14 cellular contexts compared by ENCODE assay signal in genomic region chr3:170321326-170322034, GRCh38. TPM values are rescaled to one million over a fixed set of nuclear protein-coding genes. Genes with fewer than 3 reads are reported as not detected.
DNase-seq lines count a peak whose midpoint lies in the region; ATAC-seq and TF ChIP-seq lines count a peak whose summit lies in the region.
"Had no signal": no experiment of that assay in that cellular context is flagged by ENCODE, and none has a peak within 500 bp of the region (broad histone marks: within the 10 kb centered on the region; RNA-seq: fewer than 3 reads in every experiment).

No MANE protein-coding gene starts in this region.

- H3K9me3 Mint-ChIP-seq in GM23338: peaks cover 20% of the 10 kb centered on the region
- H3K9me3 Mint-ChIP-seq: activated CD4-positive, alpha-beta memory T cell treated with anti-CD3 and anti-CD28 coated beads for 36 hours; naive thymus-derived CD4-positive, alpha-beta T cell had no signal

- H3K79me2 ChIP-seq in GM23338 (replicated peaks; ENCODE audit: insufficient read depth): no peaks in the 10 kb centered on the region
- H3K79me2 ChIP-seq in PC-9 (ENCODE audit: low read depth): no peaks in the 10 kb centered on the region
- H3K79me2 ChIP-seq in hepatocyte: no peaks in the 10 kb centered on the region

- no peak for ATAC-seq in GM23338
- ATAC-seq in GM21390 (IDR thresholded peaks at IDR 0.05; ENCODE audit: unreplicated experiment): no peak
- ATAC-seq: naive thymus-derived CD4-positive, alpha-beta T cell had no signal

- H3F3A ChIP-seq in GM23338 (replicated peaks; ENCODE audit: low read depth): no peaks in the 10 kb centered on the region; the same call in 1 of the 2 replicates
- H3F3A ChIP-seq in PC-9 (ENCODE audit: insufficient read depth, low read depth): peaks cover 21% of the 10 kb centered on the region; the same call in 1 of the 2 replicates

- H4K8ac ChIP-seq in neuronal stem cell (ENCODE audit: low read depth, low read length): no peak overlapping the region

- WGBS in hepatocyte (ENCODE audit: low lambda C conversion rate, missing lambda C conversion rate): 88% methylated on average over 11 of the region's 11 CpGs
- WGBS in neuronal stem cell (ENCODE audit: extremely low coverage in 2 of 2, insufficient read length in 2 of 2, insufficient replicate concordance in 1 of 2), 2 donors: no CpG with 5 or more reads among the region's 11 CpGs

- TSS peak; percentile 50 for BruUV-seq in PC-9 (replicated peaks; lab: Mats Ljungman, UMichigan)

- POLR2A ChIA-PET in PC-9 (lab: Charles Lee; ENCODE audit: unreplicated experiment): interaction anchor here (0.5 to 2.5 kb wide), 8 partner anchors 9 to 496 kb away, joined by 3 to 38 read pairs (median 7); partner anchors contain the start of gene SKIL

- no peaks in the 10 kb centered on the region for H4K20me1 ChIP-seq in GM23338 (replicated peaks; ENCODE audit: insufficient read depth)
- no peaks in the 10 kb centered on the region for H4K20me1 ChIP-seq in PC-9 (ENCODE audit: insufficient read depth)
- H4K20me1 ChIP-seq in hepatocyte (ENCODE audit: insufficient read depth, poor library complexity, severe bottlenecking): no peaks in the 10 kb centered on the region

- H3K4me1 ChIP-seq in GM23338 (ENCODE audit: insufficient read depth) (peaks cover 50% of the 10 kb centered on the region), PC-9 (replicated peaks; ENCODE audit: insufficient read depth) (peaks cover 35% of the 10 kb centered on the region), hepatocyte (ENCODE audit: insufficient read depth) (peaks cover 5% of the 10 kb centered on the region), neuronal stem cell (ENCODE audit: control insufficient read depth in 2 of 2, insufficient read depth in 1 of 2, low read depth in 1 of 2, low read length in 2 of 2) (peaks cover 0 to 23% of the 10 kb centered on the region in 2 donors)

- no peak overlapping the region for H3K14ac ChIP-seq in neuronal stem cell (ENCODE audit: low read length)

- H3K27me3 ChIP-seq in GM23338 (ENCODE audit: insufficient read depth): peaks cover 5% of the 10 kb centered on the region; the same call in 1 of the 2 replicates
- H3K27me3 ChIP-seq in PC-9 (ENCODE audit: insufficient read depth, low read depth): no peaks in the 10 kb centered on the region
- H3K27me3 ChIP-seq in hepatocyte: no peaks in the 10 kb centered on the region
- no peaks in the 10 kb centered on the region for H3K27me3 ChIP-seq in WERI-Rb-1 (ENCODE audit: insufficient read depth, low read depth, severe bottlenecking)
- H3K27me3 ChIP-seq in neuronal stem cell (ENCODE audit: control insufficient read depth in 3 of 3, insufficient read depth in 3 of 3, low read depth in 1 of 3, low read length in 3 of 3): no peaks in the 10 kb centered on the region

- H3K23ac ChIP-seq in neuronal stem cell (ENCODE audit: low read depth, low read length, poor library complexity): no peak overlapping the region

- no peak overlapping the region for H3K27ac Mint-ChIP-seq in GM23338
- H3K27ac Mint-ChIP-seq: activated CD4-positive, alpha-beta memory T cell treated with anti-CD3 and anti-CD28 coated beads for 36 hours had no signal

- peaks cover 15% of the 10 kb centered on the region for H3K36me3 Mint-ChIP-seq in GM23338 (ENCODE audit: low read depth)
- H3K36me3 Mint-ChIP-seq: activated CD4-positive, alpha-beta memory T cell treated with anti-CD3 and anti-CD28 coated beads for 36 hours; CD4-positive, CD25-positive, alpha-beta regulatory T cell; naive thymus-derived CD4-positive, alpha-beta T cell had no signal

- H3K9me2 ChIP-seq in GM23338 (ENCODE audit: insufficient read depth) (no peaks in the 10 kb centered on the region), PC-9 (ENCODE audit: insufficient read depth) (no peaks in the 10 kb centered on the region), hepatocyte (replicated peaks; ENCODE audit: insufficient read depth) (no peaks in the 10 kb centered on the region)

- no peak overlapping the region; the same call in 2 of the 3 replicates for H3K4me3 Mint-ChIP-seq in GM23338
- H3K4me3 Mint-ChIP-seq: activated CD4-positive, alpha-beta memory T cell treated with anti-CD3 and anti-CD28 coated beads for 36 hours; CD4-positive, CD25-positive, alpha-beta regulatory T cell; naive thymus-derived CD4-positive, alpha-beta T cell had no signal

- H3K27ac ChIP-seq in GM23338 (ENCODE audit: low read depth) (no peak overlapping the region), PC-9 (peak overlapping the region; percentile 52), hepatocyte (peak overlapping the region; percentile 62), WERI-Rb-1 (no peak overlapping the region), neuronal stem cell (replicated peaks; ENCODE audit: low read length) (no peak overlapping the region)

- H2AFZ ChIP-seq in GM23338: no peak overlapping the region
- H2AFZ ChIP-seq in PC-9: no peak overlapping the region; the same call in 1 of the 2 replicates
- no peak overlapping the region for H2AFZ ChIP-seq in hepatocyte
- H2AFZ ChIP-seq in neuronal stem cell (ENCODE audit: low read length): no peak overlapping the region

- DNase-seq in AG08395 (ENCODE audit: low spot score) (peak; percentile 21), GM23338 (ENCODE audit: low spot score) (no peak), PC-9 (peak; percentile 63 to 84), hepatocyte (ENCODE audit: low spot score) (no peak), WERI-Rb-1 (no peak), neuronal stem cell (ENCODE audit: low spot score) (no peak), middle frontal gyrus (ENCODE audit: extremely low spot score, low spot score) (no peak)
- DNase-seq: activated CD4-positive, alpha-beta memory T cell treated with anti-CD3 and anti-CD28 coated beads for 36 hours; CD4-positive, CD25-positive, alpha-beta regulatory T cell; GDM1; H7; naive thymus-derived CD4-positive, alpha-beta T cell; T1000 had no signal

- H2BK12ac ChIP-seq in neuronal stem cell (ENCODE audit: low read length): no peak overlapping the region

- H4K91ac ChIP-seq in neuronal stem cell (ENCODE audit: low read depth, low read length, poor library complexity): no peak overlapping the region

- H3K4me2 ChIP-seq in GM23338 (peak overlapping the region; percentile 8; the same call in 1 of the 2 replicates), PC-9 (peak overlapping the region; percentile 57), hepatocyte (no peak overlapping the region), neuronal stem cell (ENCODE audit: insufficient read depth, low read length, poor library complexity, severe bottlenecking) (no peak overlapping the region)

- CTCF ChIA-PET in PC-9 (lab: Charles Lee): interaction anchor here (0.6 to 1.1 kb wide), 3 partner anchors 15 to 92 kb away, joined by 3 to 10 read pairs (median 5); no protein-coding TSS in a partner anchor

- no peak overlapping the region for H3K9ac ChIP-seq in neuronal stem cell (ENCODE audit: low read depth, low read length, poor library complexity)

- H3K4me1 Mint-ChIP-seq in GM23338: peaks cover 48% of the 10 kb centered on the region
- H3K4me1 Mint-ChIP-seq: CD4-positive, CD25-positive, alpha-beta regulatory T cell had no signal

- H3K36me3 ChIP-seq in GM23338 (ENCODE audit: insufficient read depth): peaks cover 3% of the 10 kb centered on the region; the same call in 1 of the 2 replicates
- H3K36me3 ChIP-seq in PC-9 (ENCODE audit: low read depth): no peaks in the 10 kb centered on the region
- no peaks in the 10 kb centered on the region for H3K36me3 ChIP-seq in hepatocyte (replicated peaks; ENCODE audit: insufficient read depth, low read depth)
- H3K36me3 ChIP-seq in WERI-Rb-1: no peaks in the 10 kb centered on the region
- no peaks in the 10 kb centered on the region for H3K36me3 ChIP-seq in neuronal stem cell (replicated peaks in 1 of 2; ENCODE audit: control insufficient read depth in 2 of 2, insufficient read depth in 2 of 2, low read length in 2 of 2)

- no peak overlapping the region for H3K18ac ChIP-seq in neuronal stem cell (ENCODE audit: low read length)

- intact Hi-C loops in PC-9 (cut with micrococcal nuclease; ENCODE audit: unreplicated experiment): loop anchor here (2.0 kb wide), 1 partner anchor 23 kb away; no protein-coding TSS in a partner anchor

- no peaks in the 10 kb centered on the region; the same call in 1 of the 2 replicates for H3K9me3 ChIP-seq in PC-9 (ENCODE audit: insufficient read depth, low read depth)
- no peaks in the 10 kb centered on the region for H3K9me3 ChIP-seq in hepatocyte (ENCODE audit: low read depth)
- H3K9me3 ChIP-seq in WERI-Rb-1 (ENCODE audit: severe bottlenecking): no peaks in the 10 kb centered on the region
- H3K9me3 ChIP-seq in neuronal stem cell (replicated peaks in 1 of 2; ENCODE audit: control insufficient read depth in 2 of 2, insufficient read depth in 1 of 2, low read depth in 1 of 2, low read length in 2 of 2): peaks cover 0 to 8% of the 10 kb centered on the region in 2 donors

- no peak overlapping the region for H3K4me3 ChIP-seq in GM23338
- H3K4me3 ChIP-seq in PC-9: no peak overlapping the region
- no peak overlapping the region for H3K4me3 ChIP-seq in hepatocyte
- H3K4me3 ChIP-seq in WERI-Rb-1 (ENCODE audit: low read depth, low read length): no peak overlapping the region
- H3K4me3 ChIP-seq in neuronal stem cell (ENCODE audit: low read length in 2 of 2): no peak overlapping the region

- no peak overlapping the region for H2BK5ac ChIP-seq in neuronal stem cell (ENCODE audit: low read length)

- no peak overlapping the region for H3K4ac ChIP-seq in neuronal stem cell (ENCODE audit: low read length)

- H3K79me1 ChIP-seq in neuronal stem cell (ENCODE audit: low read depth, low read length): no peaks in the 10 kb centered on the region

- TF ChIP-seq CTCF in GM23338 (conservative IDR thresholded peaks at IDR 0.05; ENCODE audit: low read depth in 2 of 2) (no peak), PC-9 (conservative IDR thresholded peaks at IDR 0.05) (no peak), hepatocyte (IDR thresholded peaks at IDR 0.05; ENCODE audit: poor library complexity) (no peak), WERI-Rb-1 (IDR thresholded peaks at IDR 0.05; ENCODE audit: low read depth, low read length) (no peak)

- H2BK120ac ChIP-seq in neuronal stem cell (ENCODE audit: low read depth, low read length): no peak overlapping the region

- H2BK15ac ChIP-seq in neuronal stem cell (ENCODE audit: low read length): no peak overlapping the region

- no peak overlapping the region for H2AK5ac ChIP-seq in neuronal stem cell (ENCODE audit: low read depth, low read length)

- H3K27me3 Mint-ChIP-seq in GM23338 (ENCODE audit: insufficient read depth, low read depth, poor library complexity): peaks cover 7% of the 10 kb centered on the region
- H3K27me3 Mint-ChIP-seq: activated CD4-positive, alpha-beta memory T cell treated with anti-CD3 and anti-CD28 coated beads for 36 hours had no signal

TF ChIP-seq in GM23338, 12 proteins besides CTCF, POLR2A, EP300 and RAD21 (continues in another document):
- no peak for TF ChIP-seq STAT1 (IDR thresholded peaks at IDR 0.05; ENCODE audit: unreplicated experiment)
- TF ChIP-seq JUNB (IDR thresholded peaks at IDR 0.05; ENCODE audit: unreplicated experiment): no peak
- no peak for TF ChIP-seq CREB1 (CRISPR knock-in tag; IDR thresholded peaks at IDR 0.05; ENCODE audit: low read depth)

RNA-seq across cellular contexts. Expression of gene SKIL, which starts 36.0 kb away (rescaled TPM):
- 309 and 358 TPM in 2 replicates for total RNA-seq in GM23338 (2014; rRNA removed; shearing (Covaris generic))
- polyA plus RNA-seq in GM23338 (2016; fragmentation: Nextera tagmentation; extraction: Ambion mirVana): 134 and 141 TPM in 2 replicates
- total RNA-seq in PC-9 (2021): 119 and 138 TPM in 2 replicates
- total RNA-seq in hepatocyte: 79.3 and 87.5 TPM in 2 replicates
- 28.3 and 28.9 TPM in 2 replicates for polyA plus RNA-seq in hepatocyte
- 4.5 TPM for polyA plus RNA-seq in neuronal stem cell (2013, experiment 1 of 2)
- polyA plus RNA-seq in neuronal stem cell (2013, experiment 2 of 2): 5.5 TPM

Comparison
In these comparisons a context has a peak if more than half of its experiments do, and no peak if none do; other contexts are left out.
1. DNase-seq: peak in AG08395 (single experiment) and PC-9 (2 of 2); none in GM23338 (single experiment), hepatocyte (single experiment), WERI-Rb-1 (single experiment), neuronal stem cell (single experiment) and middle frontal gyrus (single experiment).
2. H3K27ac ChIP-seq: peak in PC-9 (single experiment) and hepatocyte (single experiment); none in GM23338 (single experiment), WERI-Rb-1 (single experiment) and neuronal stem cell (single experiment).
3. H3K4me2 ChIP-seq: peak in GM23338 (single experiment) and PC-9 (single experiment); none in hepatocyte (single experiment) and neuronal stem cell (single experiment).